8 cellular contexts compared by ENCODE assay signal in the genomic region with DNA sequence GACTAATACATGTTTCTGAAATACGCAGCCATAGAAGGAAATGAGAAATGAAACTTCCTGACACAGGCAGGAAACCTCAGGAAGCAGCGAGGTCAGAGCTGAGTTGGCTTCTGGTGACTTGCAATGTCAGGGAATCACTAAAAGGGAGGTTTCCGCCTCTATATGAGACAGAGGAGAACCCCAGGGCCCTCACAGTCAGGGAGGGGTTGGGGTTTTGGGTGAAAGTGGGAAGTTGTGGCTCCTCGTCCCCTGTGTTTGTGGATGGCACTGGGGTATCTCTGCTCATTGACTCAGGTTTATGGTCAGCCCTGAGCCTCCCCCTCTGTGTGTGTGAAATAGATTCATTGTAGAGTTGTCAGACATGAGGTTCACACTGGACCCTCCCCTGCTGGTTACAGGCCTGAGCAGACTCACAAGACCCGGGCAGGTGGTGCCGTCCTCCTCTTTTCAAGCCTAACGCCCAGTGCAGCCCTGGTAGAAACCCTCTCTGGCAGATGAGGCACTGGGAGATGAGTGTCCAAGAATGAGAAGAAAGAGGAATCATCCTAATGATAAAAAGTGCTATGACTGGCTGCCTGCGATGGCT. TPM values are rescaled to one million over a fixed set of nuclear protein-coding genes. Genes with fewer than 3 reads are reported as not detected.
DNase-seq lines count a peak whose midpoint lies in the region; ATAC-seq and TF ChIP-seq lines count a peak whose summit lies in the region.

No MANE protein-coding gene starts in this region.

- intact Hi-C loops in heart left ventricle (cut with DNase I) (no loop called here), uterus (cut with DNase I; ENCODE audit: low total_unique reads) (no loop called here)

- H3K36me3 ChIP-seq in heart left ventricle = peaks cover 0 to 2% (median 0%) of the 10 kb centered on the region in 9 donors
- H3K36me3 ChIP-seq in uterus = no peaks in the 10 kb centered on the region

- H3K4me3 ChIP-seq in heart left ventricle = no peak overlapping the region
- H3K4me3 ChIP-seq in uterus = no peak overlapping the region

- no peak for TF ChIP-seq CTCF in heart left ventricle (IDR thresholded peaks at IDR 0.05)
- no peak for TF ChIP-seq CTCF in uterus (IDR thresholded peaks at IDR 0.05)
- no peak for TF ChIP-seq CTCF in GM10266 (IDR thresholded peaks at IDR 0.05; ENCODE audit: control insufficient read depth, insufficient read depth, low read depth, missing control alignments)

- TF ChIP-seq POLR2A in heart left ventricle (IDR thresholded peaks at IDR 0.05) = no peak
- TF ChIP-seq POLR2A in uterus (IDR thresholded peaks at IDR 0.05) = no peak

- no peaks in the 10 kb centered on the region for H3K9me3 ChIP-seq in heart left ventricle
- no peaks in the 10 kb centered on the region for H3K9me3 ChIP-seq in uterus

- ATAC-seq in heart left ventricle (peak; percentile 55 to 92 (median 85)), GM21723 (IDR thresholded peaks at IDR 0.05; ENCODE audit: unreplicated experiment) (no peak)

- 57 to 64% (median 59%) methylated on average over 8 of the region's 8 CpGs for WGBS in heart left ventricle, 4 donors

- H3K27ac ChIP-seq in heart left ventricle (peak overlapping the region in 3 of 12 donors; percentile 29 to 87 (median 46)), uterus (no peak overlapping the region)

- peak; percentile 64 for DNase-seq in HT1080 (ENCODE audit: low read depth)
- peak; percentile 70 for DNase-seq in UCSD-AML1 (lab: John Stamatoyannopoulos, UW; ENCODE audit: unreplicated experiment)
- peak in 4 of 5 donors; percentile 44 to 63 (median 44) for DNase-seq in heart left ventricle
- DNase-seq in stimulated activated CD4-positive, alpha-beta T cell treated with anti-CD3 and anti-CD28 coated beads, TNF-alpha, amount 100 ng/mL, for 24 hours (ENCODE audit: low read depth in 3 of 3) = peak; percentile 5 to 43 (median 12)
- DNase-seq in uterus = no peak
- no peak for DNase-seq in GM10266 (ENCODE audit: extremely low spot score)
- DNase-seq in NCI-H1092 treated with DMSO at 0.1 percent for 48 hours (lab: John Stamatoyannopoulos, UW) = no peak

- H3K4me1 ChIP-seq in heart left ventricle (peaks cover 0 to 26% (median 0%) of the 10 kb centered on the region in 12 donors), uterus (no peaks in the 10 kb centered on the region)

- H3K27me3 ChIP-seq in heart left ventricle (peaks cover 0 to 20% (median under 1%) of the 10 kb centered on the region in 9 donors), uterus (no peaks in the 10 kb centered on the region)

RNA-seq across cellular contexts. Expression of gene LILRA6, which starts 5.5 kb away (rescaled TPM):
- not detected in 2 replicates for total RNA-seq in HT1080 (2014; rRNA removed; shearing (Covaris generic))
- polyA plus RNA-seq in HT1080 (2015; cell fraction: cytosol; rRNA removed) = not detected in 2 replicates
- polyA plus RNA-seq in HT1080 (2015; cell fraction: nucleus; rRNA removed) = not detected in 2 replicates
- total RNA-seq in heart left ventricle (10 to 100 TPM in 1 of 9 donors, 1 to 10 TPM in 4, under 1 TPM in 4; 0.44 to 20.9 (median 1.3) TPM), uterus (1 to 10 TPM in 2 of 4 donors, not detected in 2; 1.0 to 1.7 TPM)
- polyA plus RNA-seq in heart left ventricle = 1 to 10 TPM; 1.0 to 1.7 TPM

RNA-seq across cellular contexts. Expression of gene LILRB5, which starts 9.0 kb away (rescaled TPM):
- total RNA-seq in HT1080 (2014; rRNA removed; shearing (Covaris generic)) = not detected in 2 replicates
- polyA plus RNA-seq in HT1080 (2015; cell fraction: cytosol; rRNA removed) = 0.06 TPM in 1 of 2 replicates, not detected in the other
- not detected in 2 replicates for polyA plus RNA-seq in HT1080 (2015; cell fraction: nucleus; rRNA removed)
- total RNA-seq in heart left ventricle (10 to 100 TPM in 2 of 9 donors, 1 to 10 TPM in 7; 1.8 to 22.2 (median 3.9) TPM), uterus (1 to 10 TPM in 3 of 4 donors, not detected in 1; 3.2 to 3.7 (median 3.7) TPM)
- 1 to 10 TPM; 1.4 to 4.0 TPM for polyA plus RNA-seq in heart left ventricle

RNA-seq across cellular contexts. Expression of gene LILRB3, which starts 25.3 kb away (rescaled TPM):
- total RNA-seq in HT1080 (2014; rRNA removed; shearing (Covaris generic)) = not detected in 2 replicates
- polyA plus RNA-seq in HT1080 (2015; cell fraction: cytosol; rRNA removed) = not detected in 2 replicates
- not detected in 2 replicates for polyA plus RNA-seq in HT1080 (2015; cell fraction: nucleus; rRNA removed)
- total RNA-seq in heart left ventricle = 10 to 100 TPM in 2 of 9 donors, 1 to 10 TPM in 6, under 1 TPM in 1; 0.54 to 31.4 (median 3.8) TPM
- 1 to 10 TPM; 1.3 to 3.7 TPM for polyA plus RNA-seq in heart left ventricle
- total RNA-seq in uterus = 1 to 10 TPM in 2 of 4 donors, not detected in 2; 3.0 to 5.3 TPM

RNA-seq across cellular contexts. Expression of gene LILRB2, which starts 32.8 kb away (rescaled TPM):
- not detected in 2 replicates for total RNA-seq in HT1080 (2014; rRNA removed; shearing (Covaris generic))
- not detected in 2 replicates for polyA plus RNA-seq in HT1080 (2015; cell fraction: cytosol; rRNA removed)
- not detected in 2 replicates for polyA plus RNA-seq in HT1080 (2015; cell fraction: nucleus; rRNA removed)
- total RNA-seq in heart left ventricle (10 to 100 TPM in 2 of 9 donors, 1 to 10 TPM in 6, under 1 TPM in 1; 0.83 to 43.6 (median 1.7) TPM), uterus (1 to 10 TPM in 3 of 4 donors, under 1 TPM in 1; 0.41 to 4.2 (median 1.7) TPM)
- polyA plus RNA-seq in heart left ventricle = 1 to 10 TPM; 1.2 to 2.7 TPM

RNA-seq across cellular contexts. Expression of gene RPS9, which starts 47.5 kb away (rescaled TPM):
- total RNA-seq in HT1080 (2014; rRNA removed; shearing (Covaris generic)) = 2,721 and 3,393 TPM in 2 replicates
- polyA plus RNA-seq in HT1080 (2015; cell fraction: cytosol; rRNA removed) = 3,643 and 4,396 TPM in 2 replicates
- polyA plus RNA-seq in HT1080 (2015; cell fraction: nucleus; rRNA removed) = 1,533 and 1,657 TPM in 2 replicates
- total RNA-seq in heart left ventricle (100 to 1,000 TPM; 551 to 937 (median 684) TPM), uterus (1,000 to 10,000 TPM; 1,240 to 3,586 (median 2,088) TPM)
- 1,000 to 10,000 TPM; 1,306 to 2,068 TPM for polyA plus RNA-seq in heart left ventricle

Comparison
In these comparisons a context has a peak if more than half of its experiments do, and no peak if none do; other contexts are left out.
1. DNase-seq: peak in HT1080 (single experiment), UCSD-AML1 (single experiment), heart left ventricle (4 of 5) and stimulated activated CD4-positive, alpha-beta T cell treated with anti-CD3 and anti-CD28 coated beads, TNF-alpha, amount 100 ng/mL, for 24 hours (3 of 3); none in uterus (0 of 2), GM10266 (single experiment) and NCI-H1092 treated with DMSO at 0.1 percent for 48 hours (single experiment).